1 cellular context compared by ENCODE assay signal in the genomic region with DNA sequence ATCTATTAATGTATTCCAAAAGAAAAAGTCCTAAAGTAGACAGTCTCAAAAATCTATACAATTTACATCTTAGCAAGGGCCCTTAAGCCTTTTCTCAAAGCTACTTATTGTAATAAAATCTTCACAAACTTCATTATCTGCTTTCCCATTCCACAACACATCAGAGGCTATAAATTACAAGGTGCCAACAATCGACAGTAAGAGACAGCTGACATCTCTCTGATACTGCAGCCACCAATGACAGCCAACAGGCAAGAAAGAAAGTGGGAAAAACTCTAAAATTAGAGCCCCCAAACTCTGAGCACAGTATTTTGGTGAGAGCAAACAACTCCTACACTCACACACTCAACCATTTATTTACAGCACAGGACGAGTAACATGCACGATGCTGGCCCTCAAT.
TF ChIP-seq lines count a peak whose summit lies in the region.

No MANE protein-coding gene starts in this region.

TF ChIP-seq in K562, 482 proteins besides CTCF, POLR2A, EP300 and RAD21 (continued from another document):
- TF ChIP-seq ZNF124 (CRISPR knock-in tag; IDR thresholded peaks at IDR 0.05) (no peak), RHOXF2B (CRISPR knock-in tag; conservative IDR thresholded peaks at IDR 0.05) (no peak), TEAD4 (IDR thresholded peaks at IDR 0.05; ENCODE audit: low read length) (peak; percentile 66), TEAD4 (CRISPR knock-in tag; IDR thresholded peaks at IDR 0.05; ENCODE audit: borderline replicate concordance) (no peak), LARP7 (IDR thresholded peaks at IDR 0.05) (no peak), RBM17 (IDR thresholded peaks at IDR 0.05; ENCODE audit: borderline replicate concordance, low read depth, low read length) (no peak), FIP1L1 (IDR thresholded peaks at IDR 0.05; ENCODE audit: low read depth, low read length, poor library complexity, severe bottlenecking) (no peak), NBN (IDR thresholded peaks at IDR 0.05; ENCODE audit: low read depth) (no peak), NONO (IDR thresholded peaks at IDR 0.05; ENCODE audit: low read depth in 2 of 2, low read length in 1 of 2) (no peak), NCOR1 (IDR thresholded peaks at IDR 0.05) (peak; percentile 50; the same call in 1 of the 2 replicates), SIX5 (IDR thresholded peaks at IDR 0.05; ENCODE audit: borderline replicate concordance in 1 of 2, insufficient read depth in 1 of 2, low read depth in 1 of 2, low read length in 2 of 2) (no peak), CBFA2T2 (conservative IDR thresholded peaks at IDR 0.05) (peak; percentile 58), ZNF589 (CRISPR knock-in tag; IDR thresholded peaks at IDR 0.05; ENCODE audit: low read depth) (no peak), BRD4 (IDR thresholded peaks at IDR 0.05) (no peak), GATAD2B (IDR thresholded peaks at IDR 0.05; ENCODE audit: borderline replicate concordance) (no peak)
- TF ChIP-seq, protein P1, sequence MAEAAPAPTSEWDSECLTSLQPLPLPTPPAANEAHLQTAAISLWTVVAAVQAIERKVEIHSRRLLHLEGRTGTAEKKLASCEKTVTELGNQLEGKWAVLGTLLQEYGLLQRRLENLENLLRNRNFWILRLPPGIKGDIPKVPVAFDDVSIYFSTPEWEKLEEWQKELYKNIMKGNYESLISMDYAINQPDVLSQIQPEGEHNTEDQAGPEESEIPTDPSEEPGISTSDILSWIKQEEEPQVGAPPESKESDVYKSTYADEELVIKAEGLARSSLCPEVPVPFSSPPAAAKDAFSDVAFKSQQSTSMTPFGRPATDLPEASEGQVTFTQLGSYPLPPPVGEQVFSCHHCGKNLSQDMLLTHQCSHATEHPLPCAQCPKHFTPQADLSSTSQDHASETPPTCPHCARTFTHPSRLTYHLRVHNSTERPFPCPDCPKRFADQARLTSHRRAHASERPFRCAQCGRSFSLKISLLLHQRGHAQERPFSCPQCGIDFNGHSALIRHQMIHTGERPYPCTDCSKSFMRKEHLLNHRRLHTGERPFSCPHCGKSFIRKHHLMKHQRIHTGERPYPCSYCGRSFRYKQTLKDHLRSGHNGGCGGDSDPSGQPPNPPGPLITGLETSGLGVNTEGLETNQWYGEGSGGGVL (CRISPR knock-in tag; IDR thresholded peaks at IDR 0.05), result no peak
- TF ChIP-seq, protein P2, sequence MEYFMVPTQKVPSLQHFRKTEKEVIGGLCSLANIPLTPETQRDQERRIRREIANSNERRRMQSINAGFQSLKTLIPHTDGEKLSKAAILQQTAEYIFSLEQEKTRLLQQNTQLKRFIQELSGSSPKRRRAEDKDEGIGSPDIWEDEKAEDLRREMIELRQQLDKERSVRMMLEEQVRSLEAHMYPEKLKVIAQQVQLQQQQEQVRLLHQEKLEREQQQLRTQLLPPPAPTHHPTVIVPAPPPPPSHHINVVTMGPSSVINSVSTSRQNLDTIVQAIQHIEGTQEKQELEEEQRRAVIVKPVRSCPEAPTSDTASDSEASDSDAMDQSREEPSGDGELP (CRISPR knock-in tag; IDR thresholded peaks at IDR 0.05; ENCODE audit: borderline replicate concordance), result no peak
- TF ChIP-seq, protein P3, sequence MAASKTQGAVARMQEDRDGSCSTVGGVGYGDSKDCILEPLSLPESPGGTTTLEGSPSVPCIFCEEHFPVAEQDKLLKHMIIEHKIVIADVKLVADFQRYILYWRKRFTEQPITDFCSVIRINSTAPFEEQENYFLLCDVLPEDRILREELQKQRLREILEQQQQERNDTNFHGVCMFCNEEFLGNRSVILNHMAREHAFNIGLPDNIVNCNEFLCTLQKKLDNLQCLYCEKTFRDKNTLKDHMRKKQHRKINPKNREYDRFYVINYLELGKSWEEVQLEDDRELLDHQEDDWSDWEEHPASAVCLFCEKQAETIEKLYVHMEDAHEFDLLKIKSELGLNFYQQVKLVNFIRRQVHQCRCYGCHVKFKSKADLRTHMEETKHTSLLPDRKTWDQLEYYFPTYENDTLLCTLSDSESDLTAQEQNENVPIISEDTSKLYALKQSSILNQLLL (CRISPR knock-in tag; IDR thresholded peaks at IDR 0.05; ENCODE audit: borderline replicate concordance), result no peak
- TF ChIP-seq, protein P4, sequence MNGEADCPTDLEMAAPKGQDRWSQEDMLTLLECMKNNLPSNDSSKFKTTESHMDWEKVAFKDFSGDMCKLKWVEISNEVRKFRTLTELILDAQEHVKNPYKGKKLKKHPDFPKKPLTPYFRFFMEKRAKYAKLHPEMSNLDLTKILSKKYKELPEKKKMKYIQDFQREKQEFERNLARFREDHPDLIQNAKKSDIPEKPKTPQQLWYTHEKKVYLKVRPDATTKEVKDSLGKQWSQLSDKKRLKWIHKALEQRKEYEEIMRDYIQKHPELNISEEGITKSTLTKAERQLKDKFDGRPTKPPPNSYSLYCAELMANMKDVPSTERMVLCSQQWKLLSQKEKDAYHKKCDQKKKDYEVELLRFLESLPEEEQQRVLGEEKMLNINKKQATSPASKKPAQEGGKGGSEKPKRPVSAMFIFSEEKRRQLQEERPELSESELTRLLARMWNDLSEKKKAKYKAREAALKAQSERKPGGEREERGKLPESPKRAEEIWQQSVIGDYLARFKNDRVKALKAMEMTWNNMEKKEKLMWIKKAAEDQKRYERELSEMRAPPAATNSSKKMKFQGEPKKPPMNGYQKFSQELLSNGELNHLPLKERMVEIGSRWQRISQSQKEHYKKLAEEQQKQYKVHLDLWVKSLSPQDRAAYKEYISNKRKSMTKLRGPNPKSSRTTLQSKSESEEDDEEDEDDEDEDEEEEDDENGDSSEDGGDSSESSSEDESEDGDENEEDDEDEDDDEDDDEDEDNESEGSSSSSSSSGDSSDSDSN (IDR thresholded peaks at IDR 0.05; ENCODE audit: borderline replicate concordance in 1 of 2, low read depth in 2 of 2, low read length in 2 of 2), result no peak
